8 cellular contexts compared by ENCODE assay signal in the genomic region with DNA sequence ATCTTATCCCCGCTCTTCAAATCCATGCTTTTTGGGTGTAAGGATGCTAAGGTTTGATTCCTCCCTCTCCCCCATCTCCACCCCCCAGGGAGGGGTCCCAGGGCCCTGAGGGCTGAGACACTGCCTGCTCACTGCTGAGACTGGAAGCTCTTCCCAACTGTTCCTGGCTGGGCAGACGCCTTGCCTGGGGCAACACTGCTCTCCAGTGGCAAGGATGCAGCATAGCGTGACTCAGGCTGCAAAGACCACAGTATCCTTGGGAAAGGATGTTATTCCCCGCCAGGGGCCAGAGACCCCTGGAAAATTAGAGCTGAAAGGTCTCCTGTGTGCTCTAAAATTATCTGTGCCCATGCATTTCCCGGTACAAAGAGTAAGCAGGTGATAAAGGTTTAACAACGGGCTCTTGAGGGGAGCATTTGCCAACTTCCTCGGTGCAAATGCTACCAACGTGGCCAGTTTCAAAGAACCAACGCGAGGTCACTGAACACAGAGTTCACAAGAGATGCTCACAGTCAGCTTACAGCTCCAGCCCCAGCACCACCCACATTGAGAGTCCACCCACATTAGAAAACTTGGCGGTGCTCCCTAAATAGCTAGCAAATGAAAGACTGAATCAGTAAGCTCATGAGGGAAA.
DNase-seq lines count a peak whose midpoint lies in the region; ATAC-seq lines count a peak whose summit lies in the region.

No MANE protein-coding gene starts in this region.

- H4K20me1 ChIP-seq in Karpas-422 (ENCODE audit: insufficient read depth, low read depth, low read length): no peaks in the 10 kb centered on the region

- H3K9me3 ChIP-seq in Karpas-422 (ENCODE audit: low read length): no peaks in the 10 kb centered on the region

- no peaks in the 10 kb centered on the region for H3K27me3 ChIP-seq in Karpas-422 (ENCODE audit: low read length)

- H3K9me2 ChIP-seq in Karpas-422 (replicated peaks; ENCODE audit: insufficient read depth, low read length): no peaks in the 10 kb centered on the region

- no peak overlapping the region for H3K9ac ChIP-seq in Karpas-422 (ENCODE audit: low read length)

- H2AFZ ChIP-seq in Karpas-422 (ENCODE audit: low read length): no peak overlapping the region

- ATAC-seq in GM21447 (IDR thresholded peaks at IDR 0.05; ENCODE audit: unreplicated experiment): no peak

- no peak overlapping the region for H3K4me3 ChIP-seq in Karpas-422 (ENCODE audit: low read length)

- H3K79me2 ChIP-seq in Karpas-422 (ENCODE audit: low read length): no peaks in the 10 kb centered on the region

- DNase-seq in DMS53 (lab: John Stamatoyannopoulos, UW) (peak; percentile 90), Karpas-422 (peak; percentile 53), UCSD-AML1 (lab: John Stamatoyannopoulos, UW; ENCODE audit: unreplicated experiment) (peak; percentile 23), cardiac septum (ENCODE audit: low spot score) (peak; percentile 74), renal cortical epithelial cell (ENCODE audit: low read depth) (peak; percentile 9), GM19238 (ENCODE audit: insufficient read length, low spot score) (no peak), CD1c-positive myeloid dendritic cell (ENCODE audit: extremely low spot score) (no peak)

- no peaks in the 10 kb centered on the region for H3K36me3 ChIP-seq in Karpas-422 (ENCODE audit: insufficient read depth, low read length)

- no peak overlapping the region for H3K4me2 ChIP-seq in Karpas-422 (ENCODE audit: low read depth, low read length, poor library complexity, severe bottlenecking)

- intact Hi-C loops in cardiac septum (cut with DNase I): loop anchor here (2.0 kb wide), 1 partner anchor 273 kb away; the partner anchor contains the start of gene NSG2

- no peak overlapping the region for H3K27ac ChIP-seq in Karpas-422 (ENCODE audit: low read length)

- no peaks in the 10 kb centered on the region for H3K4me1 ChIP-seq in Karpas-422 (ENCODE audit: low read length)

Comparison
In these comparisons a context has a peak if more than half of its experiments do, and no peak if none do; other contexts are left out.
1. DNase-seq: peak in DMS53 (single experiment), Karpas-422 (single experiment), UCSD-AML1 (single experiment), cardiac septum (single experiment) and renal cortical epithelial cell (single experiment); none in GM19238 (single experiment) and CD1c-positive myeloid dendritic cell (single experiment).